In genomic region chr1:163781146-163781545, GRCh38 we compare ENCODE assay signal across 8 cellular contexts.
"Had no signal": no experiment of that assay in that cellular context is flagged by ENCODE, and none has a peak within 500 bp of the region (broad histone marks: within the 10 kb centered on the region; RNA-seq: fewer than 3 reads in every experiment).

No MANE protein-coding gene starts in this region.

- DNase-seq: GM23248, GOT3, H9, HCEC 1CT, HFFc6, KBM-7 had no signal

- H3K27ac Mint-ChIP-seq: H9, HFFc6, IgD-negative memory B cell had no signal

- H3K4me1 Mint-ChIP-seq: H9, IgD-negative memory B cell had no signal

- H3K27ac ChIP-seq: GM23248 had no signal

- H3K4me3 Mint-ChIP-seq: H9, HFFc6, IgD-negative memory B cell had no signal

- H3K36me3 Mint-ChIP-seq: IgD-negative memory B cell had no signal

- FAIRE-seq: HTR-8/SVneo had no signal

- H3K27me3 Mint-ChIP-seq: IgD-negative memory B cell had no signal

- H2AFZ ChIP-seq: GM23248 had no signal

- H3K4me3 ChIP-seq: GM23248 had no signal

- H3K9ac ChIP-seq: GM23248 had no signal
